In the genomic region with DNA sequence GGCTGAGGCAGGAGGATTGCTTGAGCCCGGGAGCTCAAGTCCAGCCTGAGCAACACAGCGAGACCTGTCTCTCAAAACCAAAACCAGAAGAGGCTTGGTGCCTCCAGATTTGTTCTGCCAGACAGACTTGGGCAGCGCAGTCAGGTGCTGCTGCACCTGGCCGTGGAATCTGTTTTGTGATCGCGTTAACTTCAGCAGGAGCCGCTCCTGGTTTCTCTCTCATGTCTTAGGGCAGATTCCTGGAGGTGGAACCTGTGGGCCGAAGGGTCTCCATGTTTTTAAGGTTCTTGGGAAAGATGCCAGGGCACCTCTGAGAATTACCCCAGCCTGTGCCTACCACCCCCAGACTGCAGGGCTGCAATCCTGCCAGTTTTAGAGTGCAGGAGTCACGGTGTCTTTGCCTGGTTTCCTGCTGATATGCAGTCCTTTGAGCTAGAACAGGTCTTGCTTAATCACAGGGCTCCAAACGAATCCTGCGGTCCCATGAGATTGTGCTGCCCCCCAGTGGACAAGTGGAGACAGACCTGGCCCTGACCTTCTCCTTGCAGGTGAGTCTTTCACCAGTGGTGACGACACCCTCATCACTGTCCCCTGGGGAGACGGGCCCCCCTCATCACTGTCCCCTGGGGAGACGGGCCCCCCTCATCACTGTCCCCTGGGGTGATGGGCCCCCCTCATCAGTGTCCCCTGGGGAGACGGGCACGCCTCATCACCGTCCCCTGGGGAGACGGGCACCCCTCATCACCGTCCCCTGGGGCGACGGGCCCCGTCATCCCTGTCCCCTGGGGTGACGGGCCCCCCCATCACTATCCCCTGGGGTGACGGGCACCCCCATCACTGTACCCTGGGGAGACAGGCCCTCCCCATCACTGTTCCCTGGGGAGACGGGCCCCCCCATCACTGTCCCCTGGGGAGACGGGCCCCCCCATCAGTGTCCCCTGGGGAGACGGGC, we compare ENCODE assay signal across 1 cellular context.
A peak's percentile ranks its signal among the peaks of the same experiment; 100 is the strongest.
TF ChIP-seq lines count a peak whose summit lies in the region.

No MANE protein-coding gene starts in this region.

TF ChIP-seq in HepG2, 621 proteins besides CTCF, POLR2A, EP300 and RAD21 (continued from another document and continues in another):
- TF ChIP-seq, protein P1, sequence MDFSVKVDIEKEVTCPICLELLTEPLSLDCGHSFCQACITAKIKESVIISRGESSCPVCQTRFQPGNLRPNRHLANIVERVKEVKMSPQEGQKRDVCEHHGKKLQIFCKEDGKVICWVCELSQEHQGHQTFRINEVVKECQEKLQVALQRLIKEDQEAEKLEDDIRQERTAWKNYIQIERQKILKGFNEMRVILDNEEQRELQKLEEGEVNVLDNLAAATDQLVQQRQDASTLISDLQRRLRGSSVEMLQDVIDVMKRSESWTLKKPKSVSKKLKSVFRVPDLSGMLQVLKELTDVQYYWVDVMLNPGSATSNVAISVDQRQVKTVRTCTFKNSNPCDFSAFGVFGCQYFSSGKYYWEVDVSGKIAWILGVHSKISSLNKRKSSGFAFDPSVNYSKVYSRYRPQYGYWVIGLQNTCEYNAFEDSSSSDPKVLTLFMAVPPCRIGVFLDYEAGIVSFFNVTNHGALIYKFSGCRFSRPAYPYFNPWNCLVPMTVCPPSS (IDR thresholded peaks at IDR 0.05): no peak
- TF ChIP-seq RBFOX2 (IDR thresholded peaks at IDR 0.05; ENCODE audit: low read depth, low read length): no peak
- peak; percentile 29; the same call in 1 of the 2 replicates for TF ChIP-seq SAP130 (CRISPR knock-in tag; IDR thresholded peaks at IDR 0.05; ENCODE audit: low read depth)
- TF ChIP-seq, protein P2, sequence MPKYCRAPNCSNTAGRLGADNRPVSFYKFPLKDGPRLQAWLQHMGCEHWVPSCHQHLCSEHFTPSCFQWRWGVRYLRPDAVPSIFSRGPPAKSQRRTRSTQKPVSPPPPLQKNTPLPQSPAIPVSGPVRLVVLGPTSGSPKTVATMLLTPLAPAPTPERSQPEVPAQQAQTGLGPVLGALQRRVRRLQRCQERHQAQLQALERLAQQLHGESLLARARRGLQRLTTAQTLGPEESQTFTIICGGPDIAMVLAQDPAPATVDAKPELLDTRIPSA (CRISPR knock-in tag; IDR thresholded peaks at IDR 0.05; ENCODE audit: borderline replicate concordance): no peak
- TF ChIP-seq, protein P3, sequence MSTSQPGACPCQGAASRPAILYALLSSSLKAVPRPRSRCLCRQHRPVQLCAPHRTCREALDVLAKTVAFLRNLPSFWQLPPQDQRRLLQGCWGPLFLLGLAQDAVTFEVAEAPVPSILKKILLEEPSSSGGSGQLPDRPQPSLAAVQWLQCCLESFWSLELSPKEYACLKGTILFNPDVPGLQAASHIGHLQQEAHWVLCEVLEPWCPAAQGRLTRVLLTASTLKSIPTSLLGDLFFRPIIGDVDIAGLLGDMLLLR (CRISPR knock-in tag; IDR thresholded peaks at IDR 0.05): no peak
- peak; percentile 50; the same call in 1 of the 2 replicates for TF ChIP-seq HOXA3 (CRISPR knock-in tag; IDR thresholded peaks at IDR 0.05)
- no peak for TF ChIP-seq ZNF567 (CRISPR knock-in tag; IDR thresholded peaks at IDR 0.05; ENCODE audit: borderline replicate concordance)
- TF ChIP-seq ZNF383 (CRISPR knock-in tag; IDR thresholded peaks at IDR 0.05; ENCODE audit: borderline replicate concordance): no peak
- TF ChIP-seq NFATC3 (CRISPR knock-in tag; IDR thresholded peaks at IDR 0.05): no peak
- TF ChIP-seq SALL1 (CRISPR knock-in tag; IDR thresholded peaks at IDR 0.05): peak; percentile 52; the same call in 1 of the 2 replicates
- TF ChIP-seq HNF4G (IDR thresholded peaks at IDR 0.05; ENCODE audit: borderline replicate concordance, low read depth, low read length): no peak
- no peak for TF ChIP-seq HNF4G (CRISPR knock-in tag; IDR thresholded peaks at IDR 0.05; ENCODE audit: borderline replicate concordance, low read depth)
- TF ChIP-seq, protein P4, sequence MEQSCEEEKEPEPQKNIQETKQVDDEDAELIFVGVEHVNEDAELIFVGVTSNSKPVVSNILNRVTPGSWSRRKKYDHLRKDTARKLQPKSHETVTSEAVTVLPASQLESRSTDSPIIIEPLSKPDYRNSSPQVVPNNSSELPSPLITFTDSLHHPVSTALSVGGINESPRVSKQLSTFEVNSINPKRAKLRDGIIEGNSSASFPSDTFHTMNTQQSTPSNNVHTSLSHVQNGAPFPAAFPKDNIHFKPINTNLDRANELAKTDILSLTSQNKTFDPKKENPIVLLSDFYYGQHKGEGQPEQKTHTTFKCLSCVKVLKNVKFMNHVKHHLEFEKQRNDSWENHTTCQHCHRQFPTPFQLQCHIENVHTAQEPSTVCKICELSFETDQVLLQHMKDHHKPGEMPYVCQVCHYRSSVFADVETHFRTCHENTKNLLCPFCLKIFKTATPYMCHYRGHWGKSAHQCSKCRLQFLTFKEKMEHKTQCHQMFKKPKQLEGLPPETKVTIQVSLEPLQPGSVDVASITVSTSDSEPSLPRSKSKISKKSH (CRISPR knock-in tag; IDR thresholded peaks at IDR 0.05; ENCODE audit: borderline replicate concordance): no peak
- TF ChIP-seq, protein P5, sequence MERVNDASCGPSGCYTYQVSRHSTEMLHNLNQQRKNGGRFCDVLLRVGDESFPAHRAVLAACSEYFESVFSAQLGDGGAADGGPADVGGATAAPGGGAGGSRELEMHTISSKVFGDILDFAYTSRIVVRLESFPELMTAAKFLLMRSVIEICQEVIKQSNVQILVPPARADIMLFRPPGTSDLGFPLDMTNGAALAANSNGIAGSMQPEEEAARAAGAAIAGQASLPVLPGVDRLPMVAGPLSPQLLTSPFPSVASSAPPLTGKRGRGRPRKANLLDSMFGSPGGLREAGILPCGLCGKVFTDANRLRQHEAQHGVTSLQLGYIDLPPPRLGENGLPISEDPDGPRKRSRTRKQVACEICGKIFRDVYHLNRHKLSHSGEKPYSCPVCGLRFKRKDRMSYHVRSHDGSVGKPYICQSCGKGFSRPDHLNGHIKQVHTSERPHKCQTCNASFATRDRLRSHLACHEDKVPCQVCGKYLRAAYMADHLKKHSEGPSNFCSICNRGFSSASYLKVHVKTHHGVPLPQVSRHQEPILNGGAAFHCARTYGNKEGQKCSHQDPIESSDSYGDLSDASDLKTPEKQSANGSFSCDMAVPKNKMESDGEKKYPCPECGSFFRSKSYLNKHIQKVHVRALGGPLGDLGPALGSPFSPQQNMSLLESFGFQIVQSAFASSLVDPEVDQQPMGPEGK (CRISPR knock-in tag; IDR thresholded peaks at IDR 0.05): peak; percentile 51; the same call in 1 of the 2 replicates
- no peak for TF ChIP-seq IRX3 (CRISPR knock-in tag; IDR thresholded peaks at IDR 0.05; ENCODE audit: borderline replicate concordance, low read depth)
- TF ChIP-seq, protein P6, sequence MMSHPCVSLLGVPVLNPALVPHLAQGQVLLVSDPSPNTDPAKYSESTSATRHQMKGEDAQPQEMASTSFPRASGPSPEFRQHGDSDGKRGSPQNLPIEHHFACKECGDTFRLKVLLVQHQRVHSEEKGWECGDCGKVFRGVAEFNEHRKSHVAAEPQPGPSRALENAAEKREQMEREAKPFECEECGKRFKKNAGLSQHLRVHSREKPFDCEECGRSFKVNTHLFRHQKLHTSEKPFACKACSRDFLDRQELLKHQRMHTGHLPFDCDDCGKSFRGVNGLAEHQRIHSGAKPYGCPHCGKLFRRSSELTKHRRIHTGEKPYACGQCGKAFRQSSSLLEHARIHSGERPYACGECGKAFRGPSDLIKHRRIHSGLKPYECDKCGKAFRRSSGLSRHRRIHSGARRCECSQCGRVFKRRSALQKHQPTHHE (CRISPR knock-in tag; IDR thresholded peaks at IDR 0.05; ENCODE audit: borderline replicate concordance): no peak
- no peak for TF ChIP-seq FOSL1 (CRISPR knock-in tag; IDR thresholded peaks at IDR 0.05; ENCODE audit: borderline replicate concordance)
- no peak for TF ChIP-seq HMG20A (CRISPR knock-in tag; IDR thresholded peaks at IDR 0.05; ENCODE audit: borderline replicate concordance)
- no peak for TF ChIP-seq SRF (IDR thresholded peaks at IDR 0.05; ENCODE audit: low read depth, low read length)
- no peak for TF ChIP-seq ZNF816 (CRISPR knock-in tag; IDR thresholded peaks at IDR 0.05; ENCODE audit: borderline replicate concordance)
- TF ChIP-seq, protein P7, sequence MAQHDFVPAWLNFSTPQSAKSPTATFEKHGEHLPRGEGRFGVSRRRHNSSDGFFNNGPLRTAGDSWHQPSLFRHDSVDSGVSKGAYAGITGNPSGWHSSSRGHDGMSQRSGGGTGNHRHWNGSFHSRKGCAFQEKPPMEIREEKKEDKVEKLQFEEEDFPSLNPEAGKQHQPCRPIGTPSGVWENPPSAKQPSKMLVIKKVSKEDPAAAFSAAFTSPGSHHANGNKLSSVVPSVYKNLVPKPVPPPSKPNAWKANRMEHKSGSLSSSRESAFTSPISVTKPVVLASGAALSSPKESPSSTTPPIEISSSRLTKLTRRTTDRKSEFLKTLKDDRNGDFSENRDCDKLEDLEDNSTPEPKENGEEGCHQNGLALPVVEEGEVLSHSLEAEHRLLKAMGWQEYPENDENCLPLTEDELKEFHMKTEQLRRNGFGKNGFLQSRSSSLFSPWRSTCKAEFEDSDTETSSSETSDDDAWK (CRISPR knock-in tag; IDR thresholded peaks at IDR 0.05): no peak
- TF ChIP-seq, protein P8, sequence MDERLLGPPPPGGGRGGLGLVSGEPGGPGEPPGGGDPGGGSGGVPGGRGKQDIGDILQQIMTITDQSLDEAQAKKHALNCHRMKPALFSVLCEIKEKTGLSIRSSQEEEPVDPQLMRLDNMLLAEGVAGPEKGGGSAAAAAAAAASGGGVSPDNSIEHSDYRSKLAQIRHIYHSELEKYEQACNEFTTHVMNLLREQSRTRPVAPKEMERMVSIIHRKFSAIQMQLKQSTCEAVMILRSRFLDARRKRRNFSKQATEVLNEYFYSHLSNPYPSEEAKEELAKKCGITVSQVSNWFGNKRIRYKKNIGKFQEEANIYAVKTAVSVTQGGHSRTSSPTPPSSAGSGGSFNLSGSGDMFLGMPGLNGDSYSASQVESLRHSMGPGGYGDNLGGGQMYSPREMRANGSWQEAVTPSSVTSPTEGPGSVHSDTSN (CRISPR knock-in tag; IDR thresholded peaks at IDR 0.05): no peak
- TF ChIP-seq KAT7 (CRISPR knock-in tag; IDR thresholded peaks at IDR 0.05; ENCODE audit: borderline replicate concordance): no peak
- TF ChIP-seq THYN1 (CRISPR knock-in tag; IDR thresholded peaks at IDR 0.05; ENCODE audit: borderline replicate concordance, low read depth): no peak
- no peak for TF ChIP-seq EED (CRISPR knock-in tag; IDR thresholded peaks at IDR 0.05)
- TF ChIP-seq NR2F6 (IDR thresholded peaks at IDR 0.05): peak; percentile 33; the same call in 1 of the 2 replicates
- peak; percentile 59; the same call in 1 of the 2 replicates for TF ChIP-seq NR2F6 (CRISPR knock-in tag; IDR thresholded peaks at IDR 0.05)
- TF ChIP-seq, protein P9, sequence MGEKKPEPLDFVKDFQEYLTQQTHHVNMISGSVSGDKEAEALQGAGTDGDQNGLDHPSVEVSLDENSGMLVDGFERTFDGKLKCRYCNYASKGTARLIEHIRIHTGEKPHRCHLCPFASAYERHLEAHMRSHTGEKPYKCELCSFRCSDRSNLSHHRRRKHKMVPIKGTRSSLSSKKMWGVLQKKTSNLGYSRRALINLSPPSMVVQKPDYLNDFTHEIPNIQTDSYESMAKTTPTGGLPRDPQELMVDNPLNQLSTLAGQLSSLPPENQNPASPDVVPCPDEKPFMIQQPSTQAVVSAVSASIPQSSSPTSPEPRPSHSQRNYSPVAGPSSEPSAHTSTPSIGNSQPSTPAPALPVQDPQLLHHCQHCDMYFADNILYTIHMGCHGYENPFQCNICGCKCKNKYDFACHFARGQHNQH (CRISPR knock-in tag; IDR thresholded peaks at IDR 0.05): 0 out of 2 replicates have a peak, but pooled peaks have one; percentile 22
- no peak for TF ChIP-seq CENPT (CRISPR knock-in tag; IDR thresholded peaks at IDR 0.05; ENCODE audit: low read depth)
- TF ChIP-seq TEAD3 (CRISPR knock-in tag; optimal IDR thresholded peaks at IDR 0.05; ENCODE audit: borderline replicate concordance): peak; percentile 36
- TF ChIP-seq, protein P10, sequence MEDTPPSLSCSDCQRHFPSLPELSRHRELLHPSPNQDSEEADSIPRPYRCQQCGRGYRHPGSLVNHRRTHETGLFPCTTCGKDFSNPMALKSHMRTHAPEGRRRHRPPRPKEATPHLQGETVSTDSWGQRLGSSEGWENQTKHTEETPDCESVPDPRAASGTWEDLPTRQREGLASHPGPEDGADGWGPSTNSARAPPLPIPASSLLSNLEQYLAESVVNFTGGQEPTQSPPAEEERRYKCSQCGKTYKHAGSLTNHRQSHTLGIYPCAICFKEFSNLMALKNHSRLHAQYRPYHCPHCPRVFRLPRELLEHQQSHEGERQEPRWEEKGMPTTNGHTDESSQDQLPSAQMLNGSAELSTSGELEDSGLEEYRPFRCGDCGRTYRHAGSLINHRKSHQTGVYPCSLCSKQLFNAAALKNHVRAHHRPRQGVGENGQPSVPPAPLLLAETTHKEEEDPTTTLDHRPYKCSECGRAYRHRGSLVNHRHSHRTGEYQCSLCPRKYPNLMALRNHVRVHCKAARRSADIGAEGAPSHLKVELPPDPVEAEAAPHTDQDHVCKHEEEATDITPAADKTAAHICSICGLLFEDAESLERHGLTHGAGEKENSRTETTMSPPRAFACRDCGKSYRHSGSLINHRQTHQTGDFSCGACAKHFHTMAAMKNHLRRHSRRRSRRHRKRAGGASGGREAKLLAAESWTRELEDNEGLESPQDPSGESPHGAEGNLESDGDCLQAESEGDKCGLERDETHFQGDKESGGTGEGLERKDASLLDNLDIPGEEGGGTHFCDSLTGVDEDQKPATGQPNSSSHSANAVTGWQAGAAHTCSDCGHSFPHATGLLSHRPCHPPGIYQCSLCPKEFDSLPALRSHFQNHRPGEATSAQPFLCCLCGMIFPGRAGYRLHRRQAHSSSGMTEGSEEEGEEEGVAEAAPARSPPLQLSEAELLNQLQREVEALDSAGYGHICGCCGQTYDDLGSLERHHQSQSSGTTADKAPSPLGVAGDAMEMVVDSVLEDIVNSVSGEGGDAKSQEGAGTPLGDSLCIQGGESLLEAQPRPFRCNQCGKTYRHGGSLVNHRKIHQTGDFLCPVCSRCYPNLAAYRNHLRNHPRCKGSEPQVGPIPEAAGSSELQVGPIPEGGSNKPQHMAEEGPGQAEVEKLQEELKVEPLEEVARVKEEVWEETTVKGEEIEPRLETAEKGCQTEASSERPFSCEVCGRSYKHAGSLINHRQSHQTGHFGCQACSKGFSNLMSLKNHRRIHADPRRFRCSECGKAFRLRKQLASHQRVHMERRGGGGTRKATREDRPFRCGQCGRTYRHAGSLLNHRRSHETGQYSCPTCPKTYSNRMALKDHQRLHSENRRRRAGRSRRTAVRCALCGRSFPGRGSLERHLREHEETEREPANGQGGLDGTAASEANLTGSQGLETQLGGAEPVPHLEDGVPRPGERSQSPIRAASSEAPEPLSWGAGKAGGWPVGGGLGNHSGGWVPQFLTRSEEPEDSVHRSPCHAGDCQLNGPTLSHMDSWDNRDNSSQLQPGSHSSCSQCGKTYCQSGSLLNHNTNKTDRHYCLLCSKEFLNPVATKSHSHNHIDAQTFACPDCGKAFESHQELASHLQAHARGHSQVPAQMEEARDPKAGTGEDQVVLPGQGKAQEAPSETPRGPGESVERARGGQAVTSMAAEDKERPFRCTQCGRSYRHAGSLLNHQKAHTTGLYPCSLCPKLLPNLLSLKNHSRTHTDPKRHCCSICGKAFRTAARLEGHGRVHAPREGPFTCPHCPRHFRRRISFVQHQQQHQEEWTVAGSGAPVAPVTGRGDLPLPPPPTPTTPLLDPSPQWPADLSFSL (CRISPR knock-in tag; IDR thresholded peaks at IDR 0.05): no peak
- TF ChIP-seq XRCC5 (optimal IDR thresholded peaks at IDR 0.05; ENCODE audit: low read length): peak; percentile 93
